Comparison of ENCODE assay signal across 15 cellular contexts in the genomic region with DNA sequence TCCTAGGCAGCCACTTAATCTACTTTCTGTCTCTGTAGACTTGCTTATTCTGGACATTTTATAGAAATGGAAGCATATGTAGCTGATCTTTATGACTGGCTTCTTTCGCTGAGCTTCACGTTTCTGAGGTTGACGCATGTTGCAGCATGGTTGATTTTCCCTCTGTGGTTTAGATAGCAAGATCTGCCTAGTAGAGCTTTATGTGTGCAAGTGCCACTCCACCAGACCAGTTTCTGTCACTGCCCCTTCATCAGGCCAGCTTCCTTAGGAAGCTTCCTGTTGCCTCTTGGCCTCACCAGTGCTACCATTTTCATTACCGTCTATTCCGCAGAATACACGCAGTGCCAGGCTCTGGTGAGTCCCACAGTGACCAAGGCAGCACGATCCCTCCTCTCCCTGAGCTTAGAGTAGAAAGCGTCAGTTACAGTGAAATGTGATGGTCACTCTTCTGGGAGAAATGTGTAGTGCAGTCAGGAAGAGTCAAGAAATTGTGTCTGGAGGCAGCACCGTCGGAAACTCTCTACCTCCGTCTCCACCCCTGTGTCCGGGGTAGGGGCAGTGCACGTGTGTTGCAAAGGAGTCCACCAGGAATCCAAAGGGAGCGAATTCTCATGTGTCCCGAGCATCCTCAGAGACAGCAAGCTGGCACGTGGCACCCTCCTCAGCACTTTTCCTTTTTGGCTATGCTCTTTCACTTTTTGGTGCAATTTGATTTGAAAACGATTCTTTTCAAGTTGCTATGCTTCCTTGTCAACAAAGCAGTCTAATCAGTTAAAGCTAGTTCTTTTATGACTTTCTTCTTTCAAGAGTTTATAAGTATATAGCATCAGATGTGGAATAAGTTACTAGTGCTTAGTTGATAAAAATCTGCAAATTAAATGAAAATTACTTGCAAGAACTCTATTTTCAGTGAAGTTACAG. TPM values are rescaled to one million over a fixed set of nuclear protein-coding genes. Genes with fewer than 3 reads are reported as not detected.
DNase-seq lines count a peak whose midpoint lies in the region; ATAC-seq, FAIRE-seq and TF ChIP-seq lines count a peak whose summit lies in the region.
"Had no signal": no experiment of that assay in that cellular context is flagged by ENCODE, and none has a peak within 500 bp of the region (broad histone marks: within the 10 kb centered on the region; RNA-seq: fewer than 3 reads in every experiment).

No MANE protein-coding gene starts in this region.

- H3K9me3 ChIP-seq in esophagus muscularis mucosa = no peaks in the 10 kb centered on the region
- H3K9me3 ChIP-seq in ascending aorta = no peaks in the 10 kb centered on the region
- H3K9me3 ChIP-seq: tibial nerve had no signal

- H3K27me3 ChIP-seq in esophagus muscularis mucosa (no peaks in the 10 kb centered on the region), ascending aorta (no peaks in the 10 kb centered on the region)
- H3K27me3 ChIP-seq: tibial nerve had no signal

- H3K36me3 Mint-ChIP-seq in activated naive CD4-positive, alpha-beta T cell treated with anti-CD3 and anti-CD28 coated beads for 36 hours (ENCODE audit: low read depth) = peaks cover 36% of the 10 kb centered on the region
- H3K36me3 Mint-ChIP-seq in activated CD8-positive, alpha-beta T cell treated with anti-CD3 and anti-CD28 coated beads, Interleukin-2, amount 10 ng/mL, durations not matched to agents 7 days and 5 days (ENCODE audit: low read depth) = peaks cover 75% of the 10 kb centered on the region

- DNase-seq in activated naive CD4-positive, alpha-beta T cell treated with anti-CD3 and anti-CD28 coated beads for 36 hours = peak; percentile 64
- DNase-seq in activated naive CD4-positive, alpha-beta T cell treated with anti-CD3 and anti-CD28 coated beads, Interleukin-2, amount 50 U/mL, for 16 hours = no peak
- no peak for DNase-seq in activated CD8-positive, alpha-beta T cell treated with anti-CD3 and anti-CD28 coated beads, Interleukin-2, amount 10 ng/mL, durations not matched to agents 7 days and 5 days
- DNase-seq in esophagus muscularis mucosa (ENCODE audit: extremely low spot score) (peak; percentile 66), urothelium cell line (ENCODE audit: low spot score) (no peak), NCI-H1048 (lab: John Stamatoyannopoulos, UW) (no peak), ascending aorta (ENCODE audit: low spot score in 2 of 2) (no peak)
- DNase-seq in stimulated activated naive CD8-positive, alpha-beta T cell treated with anti-CD3 and anti-CD28 coated beads, Interleukin-15, Interleukin-2, amounts not matched to agents 100 U/mL and 50 U/mL, for 24 hours = no peak
- DNase-seq: H7, mammary epithelial cell, NCI-H1930, NCI-H526 treated with DMSO at 0.1 percent for 48 hours, RPMI8226 had no signal

- POLR2A ChIA-PET in activated CD8-positive, alpha-beta T cell treated with anti-CD3 and anti-CD28 coated beads, Interleukin-2, amount 10 ng/mL, durations not matched to agents 7 days and 5 days (lab: Charles Lee) = interaction anchor here (0.7 to 1.4 kb wide), 11 partner anchors 15 to 152 kb away, joined by 3 to 5 read pairs (median 4); a partner anchor contains a TSS

- TF ChIP-seq POLR2A in esophagus muscularis mucosa (IDR thresholded peaks at IDR 0.05; ENCODE audit: low read depth) = no peak

- H3K4me1 ChIP-seq in esophagus muscularis mucosa = peaks cover 15 to 34% (median 26%) of the 10 kb centered on the region in 4 donors
- H3K4me1 ChIP-seq in ascending aorta = peaks cover 0 to 3% of the 10 kb centered on the region in 2 donors

- peak overlapping the region; percentile 54 for H3K4me3 Mint-ChIP-seq in activated naive CD4-positive, alpha-beta T cell treated with anti-CD3 and anti-CD28 coated beads for 36 hours
- no peak overlapping the region for H3K4me3 Mint-ChIP-seq in activated CD8-positive, alpha-beta T cell treated with anti-CD3 and anti-CD28 coated beads, Interleukin-2, amount 10 ng/mL, durations not matched to agents 7 days and 5 days

- H3K9me3 Mint-ChIP-seq in activated naive CD4-positive, alpha-beta T cell treated with anti-CD3 and anti-CD28 coated beads for 36 hours = no peaks in the 10 kb centered on the region
- H3K9me3 Mint-ChIP-seq in activated CD8-positive, alpha-beta T cell treated with anti-CD3 and anti-CD28 coated beads, Interleukin-2, amount 10 ng/mL, durations not matched to agents 7 days and 5 days (ENCODE audit: insufficient read depth) = no peaks in the 10 kb centered on the region

- 94% methylated on average over 17 of the region's 17 CpGs for WGBS in esophagus muscularis mucosa

- H3K27ac ChIP-seq in esophagus muscularis mucosa (replicated peaks in 1 of 4) (no peak overlapping the region), ascending aorta (no peak overlapping the region)
- H3K27ac ChIP-seq: tibial nerve had no signal

- TF ChIP-seq CTCF in esophagus muscularis mucosa (IDR thresholded peaks at IDR 0.05) (no peak), ascending aorta (IDR thresholded peaks at IDR 0.05) (no peak)

- peaks cover 84% of the 10 kb centered on the region for H3K4me1 Mint-ChIP-seq in activated naive CD4-positive, alpha-beta T cell treated with anti-CD3 and anti-CD28 coated beads for 36 hours (ENCODE audit: low read depth)
- peaks cover 75% of the 10 kb centered on the region for H3K4me1 Mint-ChIP-seq in activated CD8-positive, alpha-beta T cell treated with anti-CD3 and anti-CD28 coated beads, Interleukin-2, amount 10 ng/mL, durations not matched to agents 7 days and 5 days (ENCODE audit: low read depth)

- ATAC-seq in activated CD8-positive, alpha-beta T cell treated with anti-CD3 and anti-CD28 coated beads, Interleukin-2, amount 10 ng/mL, durations not matched to agents 7 days and 5 days = no peak
- peak; percentile 21 for ATAC-seq in stimulated activated naive CD8-positive, alpha-beta T cell treated with anti-CD3 and anti-CD28 coated beads, Interleukin-15, Interleukin-2, amounts not matched to agents 100 U/mL and 50 U/mL, for 24 hours

- FAIRE-seq in urothelium cell line (lab: Jason Lieb, UNC) = no peak
- FAIRE-seq: D721Med had no signal

- H3K4me3 ChIP-seq in esophagus muscularis mucosa (no peak overlapping the region), ascending aorta (no peak overlapping the region)
- H3K4me3 ChIP-seq: tibial nerve had no signal

- no peaks in the 10 kb centered on the region for H3K27me3 Mint-ChIP-seq in activated naive CD4-positive, alpha-beta T cell treated with anti-CD3 and anti-CD28 coated beads for 36 hours (ENCODE audit: low read depth)
- H3K27me3 Mint-ChIP-seq in activated CD8-positive, alpha-beta T cell treated with anti-CD3 and anti-CD28 coated beads, Interleukin-2, amount 10 ng/mL, durations not matched to agents 7 days and 5 days (ENCODE audit: low read depth) = no peaks in the 10 kb centered on the region

- CTCF ChIA-PET in activated naive CD4-positive, alpha-beta T cell treated with anti-CD3 and anti-CD28 coated beads for 36 hours (lab: Charles Lee) = interaction anchor here (0.6 to 4.3 kb wide), 24 partner anchors 9 to 176 kb away, joined by 3 to 19 read pairs (median 3); no protein-coding TSS in a partner anchor
- CTCF ChIA-PET in activated CD8-positive, alpha-beta T cell treated with anti-CD3 and anti-CD28 coated beads, Interleukin-2, amount 10 ng/mL, durations not matched to agents 7 days and 5 days (lab: Charles Lee) = interaction anchor here (0.7 to 7.3 kb wide), 25 partner anchors 9 to 176 kb away, joined by 3 to 73 read pairs (median 5); a partner anchor contains a TSS

- no peak for TF ChIP-seq EP300 in esophagus muscularis mucosa (IDR thresholded peaks at IDR 0.05)

- H3K36me3 ChIP-seq in esophagus muscularis mucosa (peaks cover 11 to 51% (median 32%) of the 10 kb centered on the region in 4 donors), ascending aorta (peaks cover 3 to 21% of the 10 kb centered on the region in 2 donors)

- peak overlapping the region; percentile 68 for H3K27ac Mint-ChIP-seq in activated naive CD4-positive, alpha-beta T cell treated with anti-CD3 and anti-CD28 coated beads for 36 hours
- peak overlapping the region; percentile 27 for H3K27ac Mint-ChIP-seq in activated CD8-positive, alpha-beta T cell treated with anti-CD3 and anti-CD28 coated beads, Interleukin-2, amount 10 ng/mL, durations not matched to agents 7 days and 5 days

- intact Hi-C loops in activated naive CD4-positive, alpha-beta T cell treated with anti-CD3 and anti-CD28 coated beads for 36 hours (cut with micrococcal nuclease) = loop anchor here (2.0 kb wide), 1 partner anchor 16 kb away; no protein-coding TSS in a partner anchor
- intact Hi-C loops in esophagus muscularis mucosa (cut with DNase I) = no loop called here
- intact Hi-C loops in ascending aorta (cut with DNase I) = no loop called here

RNA-seq across cellular contexts. Expression of a gene that starts 45.4 kb away (rescaled TPM):
- 10 to 100 TPM; 37.4 to 38.8 TPM for total RNA-seq in activated naive CD4-positive, alpha-beta T cell treated with anti-CD3 and anti-CD28 coated beads for 36 hours
- total RNA-seq in activated CD8-positive, alpha-beta T cell treated with anti-CD3 and anti-CD28 coated beads, Interleukin-2, amount 10 ng/mL, durations not matched to agents 7 days and 5 days = 1 to 10 TPM; 5.0 to 5.2 TPM
- 10 to 100 TPM; 11.9 to 32.1 (median 22.3) TPM for total RNA-seq in esophagus muscularis mucosa
- total RNA-seq in ascending aorta = 1.1 TPM
- total RNA-seq: H7, mammary epithelial cell had no signal

Comparison
In these comparisons a context has a peak if more than half of its experiments do, and no peak if none do; other contexts are left out.
1. DNase-seq: peak in activated naive CD4-positive, alpha-beta T cell treated with anti-CD3 and anti-CD28 coated beads for 36 hours (single experiment) and esophagus muscularis mucosa (single experiment); none in activated naive CD4-positive, alpha-beta T cell treated with anti-CD3 and anti-CD28 coated beads, Interleukin-2, amount 50 U/mL, for 16 hours (single experiment), activated CD8-positive, alpha-beta T cell treated with anti-CD3 and anti-CD28 coated beads, Interleukin-2, amount 10 ng/mL, durations not matched to agents 7 days and 5 days (single experiment), stimulated activated naive CD8-positive, alpha-beta T cell treated with anti-CD3 and anti-CD28 coated beads, Interleukin-15, Interleukin-2, amounts not matched to agents 100 U/mL and 50 U/mL, for 24 hours (single experiment), urothelium cell line (single experiment), NCI-H1048 (single experiment) and ascending aorta (0 of 2).